In the genomic region with DNA sequence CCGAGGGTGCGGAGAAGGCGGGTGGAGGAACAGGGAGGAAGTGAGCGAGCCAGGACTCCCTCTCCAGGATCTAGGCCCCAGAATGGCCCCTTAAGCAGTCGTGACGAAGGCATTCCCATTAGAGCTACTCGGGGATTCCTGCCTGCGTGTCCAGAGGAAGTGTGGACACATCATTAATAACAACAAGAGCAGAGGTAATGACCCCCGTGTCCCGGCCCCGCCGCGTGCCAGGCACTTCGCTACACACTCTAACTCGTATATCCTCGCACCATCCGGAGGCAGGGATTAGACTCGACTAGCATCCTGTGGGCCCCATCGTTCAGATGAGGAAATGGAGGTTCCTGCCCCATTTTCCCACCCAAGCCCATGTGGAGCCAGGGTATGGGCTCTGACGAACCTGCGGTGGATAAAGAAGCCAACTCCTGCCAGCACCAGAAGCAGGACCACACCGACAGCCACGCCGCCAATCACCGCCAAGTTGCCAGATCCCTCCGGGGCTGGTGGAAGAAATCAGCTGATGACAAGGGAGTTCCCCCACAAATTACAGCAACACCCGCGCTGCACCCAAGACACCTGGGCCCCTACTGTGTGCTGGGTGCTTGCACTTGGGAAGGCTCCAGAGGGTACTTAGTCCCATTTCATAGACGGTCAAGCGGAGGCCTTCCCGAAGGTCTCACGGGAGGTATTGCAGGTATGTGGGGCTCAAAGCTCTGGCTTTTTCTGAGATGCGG, we compare ENCODE assay signal across 2 cellular contexts.
TF ChIP-seq lines count a peak whose summit lies in the region.

No MANE protein-coding gene starts in this region.

TF ChIP-seq in IMR-90, 13 proteins besides CTCF, POLR2A, EP300 and RAD21:
- no peak for TF ChIP-seq CEBPB (IDR thresholded peaks at IDR 0.05; ENCODE audit: low read depth, low read length)
- TF ChIP-seq MXI1 (IDR thresholded peaks at IDR 0.05; ENCODE audit: borderline replicate concordance, low read depth, low read length): no peak
- TF ChIP-seq, protein P1, sequence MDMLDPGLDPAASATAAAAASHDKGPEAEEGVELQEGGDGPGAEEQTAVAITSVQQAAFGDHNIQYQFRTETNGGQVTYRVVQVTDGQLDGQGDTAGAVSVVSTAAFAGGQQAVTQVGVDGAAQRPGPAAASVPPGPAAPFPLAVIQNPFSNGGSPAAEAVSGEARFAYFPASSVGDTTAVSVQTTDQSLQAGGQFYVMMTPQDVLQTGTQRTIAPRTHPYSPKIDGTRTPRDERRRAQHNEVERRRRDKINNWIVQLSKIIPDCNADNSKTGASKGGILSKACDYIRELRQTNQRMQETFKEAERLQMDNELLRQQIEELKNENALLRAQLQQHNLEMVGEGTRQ (IDR thresholded peaks at IDR 0.05; ENCODE audit: low read depth, low read length): no peak
- TF ChIP-seq MAZ (IDR thresholded peaks at IDR 0.05; ENCODE audit: borderline replicate concordance, low read depth, low read length): no peak
- TF ChIP-seq BHLHE40 (IDR thresholded peaks at IDR 0.05; ENCODE audit: low read depth, low read length): no peak
- TF ChIP-seq RFX5 (IDR thresholded peaks at IDR 0.05; ENCODE audit: low read depth, low read length): no peak
- no peak for TF ChIP-seq SMC3 (IDR thresholded peaks at IDR 0.05; ENCODE audit: low read depth, low read length)
- no peak for TF ChIP-seq CHD1 (IDR thresholded peaks at IDR 0.05; ENCODE audit: low read depth, low read length)
- TF ChIP-seq, protein P2, sequence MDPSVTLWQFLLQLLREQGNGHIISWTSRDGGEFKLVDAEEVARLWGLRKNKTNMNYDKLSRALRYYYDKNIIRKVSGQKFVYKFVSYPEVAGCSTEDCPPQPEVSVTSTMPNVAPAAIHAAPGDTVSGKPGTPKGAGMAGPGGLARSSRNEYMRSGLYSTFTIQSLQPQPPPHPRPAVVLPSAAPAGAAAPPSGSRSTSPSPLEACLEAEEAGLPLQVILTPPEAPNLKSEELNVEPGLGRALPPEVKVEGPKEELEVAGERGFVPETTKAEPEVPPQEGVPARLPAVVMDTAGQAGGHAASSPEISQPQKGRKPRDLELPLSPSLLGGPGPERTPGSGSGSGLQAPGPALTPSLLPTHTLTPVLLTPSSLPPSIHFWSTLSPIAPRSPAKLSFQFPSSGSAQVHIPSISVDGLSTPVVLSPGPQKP (IDR thresholded peaks at IDR 0.05; ENCODE audit: borderline replicate concordance, low read depth, low read length): no peak
- TF ChIP-seq RCOR1 (IDR thresholded peaks at IDR 0.05; ENCODE audit: insufficient replicate concordance, low read length): no peak
- no peak for TF ChIP-seq NFE2L2 (IDR thresholded peaks at IDR 0.05; ENCODE audit: low read depth, low read length)
- TF ChIP-seq MAFK (IDR thresholded peaks at IDR 0.05; ENCODE audit: low read depth, low read length): no peak
- no peak for TF ChIP-seq FOS (IDR thresholded peaks at IDR 0.05; ENCODE audit: low read depth, low read length)

TF ChIP-seq in K562, 482 proteins besides CTCF, POLR2A, EP300 and RAD21:
- TF ChIP-seq, protein P3, sequence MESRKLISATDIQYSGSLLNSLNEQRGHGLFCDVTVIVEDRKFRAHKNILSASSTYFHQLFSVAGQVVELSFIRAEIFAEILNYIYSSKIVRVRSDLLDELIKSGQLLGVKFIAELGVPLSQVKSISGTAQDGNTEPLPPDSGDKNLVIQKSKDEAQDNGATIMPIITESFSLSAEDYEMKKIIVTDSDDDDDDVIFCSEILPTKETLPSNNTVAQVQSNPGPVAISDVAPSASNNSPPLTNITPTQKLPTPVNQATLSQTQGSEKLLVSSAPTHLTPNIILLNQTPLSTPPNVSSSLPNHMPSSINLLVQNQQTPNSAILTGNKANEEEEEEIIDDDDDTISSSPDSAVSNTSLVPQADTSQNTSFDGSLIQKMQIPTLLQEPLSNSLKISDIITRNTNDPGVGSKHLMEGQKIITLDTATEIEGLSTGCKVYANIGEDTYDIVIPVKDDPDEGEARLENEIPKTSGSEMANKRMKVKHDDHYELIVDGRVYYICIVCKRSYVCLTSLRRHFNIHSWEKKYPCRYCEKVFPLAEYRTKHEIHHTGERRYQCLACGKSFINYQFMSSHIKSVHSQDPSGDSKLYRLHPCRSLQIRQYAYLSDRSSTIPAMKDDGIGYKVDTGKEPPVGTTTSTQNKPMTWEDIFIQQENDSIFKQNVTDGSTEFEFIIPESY (CRISPR knock-in tag; IDR thresholded peaks at IDR 0.05): 0 out of 2 replicates have a peak, but pooled peaks have one; percentile 10
- TF ChIP-seq MTA1 (IDR thresholded peaks at IDR 0.05; ENCODE audit: borderline replicate concordance) (no peak), SPI1 (IDR thresholded peaks at IDR 0.05; ENCODE audit: borderline replicate concordance, low read depth, low read length) (peak; percentile 38; the same call in 1 of the 2 replicates), ERF (CRISPR knock-in tag; IDR thresholded peaks at IDR 0.05) (no peak), ZKSCAN1 (IDR thresholded peaks at IDR 0.05; ENCODE audit: low read depth, low read length) (peak; percentile 69; the same call in 1 of the 2 replicates)
- TF ChIP-seq, protein P4, sequence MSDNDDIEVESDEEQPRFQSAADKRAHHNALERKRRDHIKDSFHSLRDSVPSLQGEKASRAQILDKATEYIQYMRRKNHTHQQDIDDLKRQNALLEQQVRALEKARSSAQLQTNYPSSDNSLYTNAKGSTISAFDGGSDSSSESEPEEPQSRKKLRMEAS (CRISPR knock-in tag; IDR thresholded peaks at IDR 0.05): 0 out of 2 replicates have a peak, but pooled peaks have one; percentile 24
TF ChIP-seq in K562: peak in this region for 4.
